ENCODE assay signal across 19 cellular contexts in genomic region chr1:189269011-189269410, GRCh38.
DNase-seq lines count a peak whose midpoint lies in the region; ATAC-seq and TF ChIP-seq lines count a peak whose summit lies in the region.
"Had no signal": no experiment of that assay in that cellular context is flagged by ENCODE, and none has a peak within 500 bp of the region (broad histone marks: within the 10 kb centered on the region; RNA-seq: fewer than 3 reads in every experiment).

No MANE protein-coding gene starts in this region.

- no peaks in the 10 kb centered on the region for H3K36me3 Mint-ChIP-seq in neural progenitor cell
- H3K36me3 Mint-ChIP-seq: naive B cell; stimulated activated effector memory CD8-positive, alpha-beta T cell treated with anti-CD3 and anti-CD28 coated beads, Interleukin-12 subunit alpha, Interleukin-12 subunit beta, amount 100 ng/mL, for 72 hours had no signal

- no peak for ATAC-seq in GM18520 (IDR thresholded peaks at IDR 0.05; ENCODE audit: unreplicated experiment)
- ATAC-seq: left colon; stimulated activated effector memory CD8-positive, alpha-beta T cell treated with anti-CD3 and anti-CD28 coated beads, Interleukin-12 subunit alpha, Interleukin-12 subunit beta, amount 100 ng/mL, for 72 hours had no signal

- H3K27me3 ChIP-seq in neural progenitor cell (no peaks in the 10 kb centered on the region), esophagus muscularis mucosa (no peaks in the 10 kb centered on the region)

- H3K9me3 Mint-ChIP-seq in neural progenitor cell: peaks cover 22% of the 10 kb centered on the region

- H3K27ac Mint-ChIP-seq in neural progenitor cell: no peak overlapping the region
- H3K27ac Mint-ChIP-seq: activated T-helper 1 cell treated with anti-CD3 and anti-CD28 coated beads, Interleukin-12 subunit alpha, Interleukin-12 subunit beta, Interleukin-2, Interleukin-4 antibody, amounts not matched to agents 30 ng/mL and 10 ng/mL and 1 ng/mL, durations not matched to agents 14 hours and 24 hours and 36 hours; naive B cell; stimulated activated effector memory CD8-positive, alpha-beta T cell treated with anti-CD3 and anti-CD28 coated beads, Interleukin-12 subunit alpha, Interleukin-12 subunit beta, amount 100 ng/mL, for 72 hours had no signal

- intact Hi-C loops in esophagus muscularis mucosa (cut with DNase I): no loop called here

- H3K9me3 ChIP-seq in neural progenitor cell (ENCODE audit: low read depth) (peaks cover 12% of the 10 kb centered on the region), esophagus muscularis mucosa (peaks cover 0 to 35% (median 35%) of the 10 kb centered on the region in 4 donors)

- no peak overlapping the region for H3K27ac ChIP-seq in neural progenitor cell
- H3K27ac ChIP-seq in esophagus muscularis mucosa (replicated peaks in 1 of 4): no peak overlapping the region
- H3K27ac ChIP-seq: uterus had no signal

- no peaks in the 10 kb centered on the region for H3K4me1 Mint-ChIP-seq in neural progenitor cell
- H3K4me1 Mint-ChIP-seq: naive B cell; stimulated activated effector memory CD8-positive, alpha-beta T cell treated with anti-CD3 and anti-CD28 coated beads, Interleukin-12 subunit alpha, Interleukin-12 subunit beta, amount 100 ng/mL, for 72 hours had no signal

- H3K4me2 ChIP-seq in neural progenitor cell: no peak overlapping the region

- TF ChIP-seq EP300 in esophagus muscularis mucosa (IDR thresholded peaks at IDR 0.05): no peak

- H3K4me1 ChIP-seq in neural progenitor cell (no peaks in the 10 kb centered on the region), esophagus muscularis mucosa (no peaks in the 10 kb centered on the region)
- H3K4me1 ChIP-seq: uterus had no signal

- H3K4me3 ChIP-seq in choroid plexus epithelial cell (ENCODE audit: low read depth, low read length) (no peak overlapping the region), neural progenitor cell (no peak overlapping the region), esophagus muscularis mucosa (no peak overlapping the region)
- H3K4me3 ChIP-seq: uterus had no signal

- no peaks in the 10 kb centered on the region for H3F3A ChIP-seq in neural progenitor cell (ENCODE audit: low read depth)

- no peak overlapping the region for H3K9ac ChIP-seq in neural progenitor cell

- H3K36me3 ChIP-seq in neural progenitor cell (no peaks in the 10 kb centered on the region), esophagus muscularis mucosa (no peaks in the 10 kb centered on the region)
- H3K36me3 ChIP-seq: uterus had no signal

- H3K79me2 ChIP-seq in neural progenitor cell (ENCODE audit: low read depth): no peaks in the 10 kb centered on the region

- peak; percentile 21 for DNase-seq in NCI-H2227 (lab: John Stamatoyannopoulos, UW; ENCODE audit: unreplicated experiment)
- DNase-seq in NCI-H2227 treated with DMSO at 0.1 percent for 48 hours (lab: John Stamatoyannopoulos, UW): no peak
- DNase-seq in NCI-H1105 treated with DMSO at 0.1 percent for 48 hours (lab: John Stamatoyannopoulos, UW): peak; percentile 15
- DNase-seq in choroid plexus epithelial cell (ENCODE audit: low read depth): peak; percentile 37
- DNase-seq in neural progenitor cell (ENCODE audit: low spot score): peak; percentile 60
- no peak for DNase-seq in AG08395 (ENCODE audit: low spot score)
- no peak for DNase-seq in esophagus muscularis mucosa (ENCODE audit: extremely low spot score)
- DNase-seq: activated CD4-positive, alpha-beta T cell treated with anti-CD3 and anti-CD28 coated beads, Interleukin-2, amount 50 U/mL, for 1 hour; anterior cingulate cortex; DMS153; left colon; naive B cell; SHP77; stimulated activated CD4-positive, alpha-beta T cell treated with anti-CD3 and anti-CD28 coated beads, Interleukin-4, amount 100 ng/mL, for 24 hours; T1000; uterus had no signal

- no peak overlapping the region for H2AFZ ChIP-seq in neural progenitor cell (replicated peaks)

- no peak overlapping the region for H3K4me3 Mint-ChIP-seq in neural progenitor cell
- H3K4me3 Mint-ChIP-seq: activated T-helper 1 cell treated with anti-CD3 and anti-CD28 coated beads, Interleukin-12 subunit alpha, Interleukin-12 subunit beta, Interleukin-2, Interleukin-4 antibody, amounts not matched to agents 30 ng/mL and 10 ng/mL and 1 ng/mL, durations not matched to agents 14 hours and 24 hours and 36 hours; naive B cell; stimulated activated effector memory CD8-positive, alpha-beta T cell treated with anti-CD3 and anti-CD28 coated beads, Interleukin-12 subunit alpha, Interleukin-12 subunit beta, amount 100 ng/mL, for 72 hours had no signal

- 82% methylated on average over 2 of the region's 2 CpGs for WGBS in esophagus muscularis mucosa

- H3K27me3 Mint-ChIP-seq in neural progenitor cell (ENCODE audit: insufficient read depth, low read depth): no peaks in the 10 kb centered on the region
- H3K27me3 Mint-ChIP-seq: naive B cell had no signal

- TF ChIP-seq POLR2A in esophagus muscularis mucosa (IDR thresholded peaks at IDR 0.05; ENCODE audit: low read depth): no peak

- no peaks in the 10 kb centered on the region for H4K20me1 ChIP-seq in neural progenitor cell (ENCODE audit: low read depth)

- TF ChIP-seq CTCF in choroid plexus epithelial cell (conservative IDR thresholded peaks at IDR 0.05; ENCODE audit: low read depth, low read length): no peak
- no peak for TF ChIP-seq CTCF in neural progenitor cell (IDR thresholded peaks at IDR 0.05)
- TF ChIP-seq CTCF in esophagus muscularis mucosa (IDR thresholded peaks at IDR 0.05): no peak

Comparison
In these comparisons a context has a peak if more than half of its experiments do, and no peak if none do; other contexts are left out.
1. DNase-seq: peak in NCI-H2227 (single experiment), NCI-H1105 treated with DMSO at 0.1 percent for 48 hours (single experiment), choroid plexus epithelial cell (single experiment) and neural progenitor cell (single experiment); none in NCI-H2227 treated with DMSO at 0.1 percent for 48 hours (single experiment), AG08395 (single experiment) and esophagus muscularis mucosa (single experiment).